Comparison of ENCODE assay signal across 8 cellular contexts in the genomic region with DNA sequence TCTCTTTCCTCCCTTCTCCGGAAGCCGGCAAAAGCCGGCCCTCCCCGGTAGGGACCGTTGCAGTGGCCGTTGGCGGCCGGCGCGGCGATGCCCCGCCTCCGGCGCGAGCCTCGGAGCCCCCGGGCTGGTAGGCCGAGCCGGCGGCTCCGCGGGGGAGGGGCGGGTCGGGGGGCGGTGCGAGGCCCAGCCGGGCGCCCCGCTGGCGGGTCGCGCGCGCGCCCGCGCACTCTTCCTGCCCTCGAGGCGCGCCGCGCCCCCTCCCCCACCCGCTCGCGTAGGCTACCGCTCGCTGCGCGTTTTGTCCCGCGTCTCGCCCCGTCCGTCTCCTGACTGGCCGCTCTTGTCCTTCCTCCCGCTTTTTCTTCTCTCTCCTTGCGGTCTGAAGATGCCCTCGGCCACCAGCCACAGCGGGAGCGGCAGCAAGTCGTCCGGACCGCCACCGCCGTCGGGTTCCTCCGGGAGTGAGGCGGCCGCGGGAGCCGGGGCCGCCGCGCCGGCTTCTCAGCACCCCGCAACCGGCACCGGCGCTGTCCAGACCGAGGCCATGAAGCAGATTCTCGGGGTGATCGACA. TPM values are rescaled to one million over a fixed set of nuclear protein-coding genes. Genes with fewer than 3 reads are reported as not detected.
DNase-seq lines count a peak whose midpoint lies in the region; ATAC-seq and TF ChIP-seq lines count a peak whose summit lies in the region.

No MANE protein-coding gene starts in this region.

- peak overlapping the region; percentile 99 for H3K4me3 Mint-ChIP-seq in type B pancreatic cell

- TF ChIP-seq POLR2A in NB4 (IDR thresholded peaks at IDR 0.05; ENCODE audit: extremely low read depth, insufficient read length) (peak; percentile 73), heart left ventricle (IDR thresholded peaks at IDR 0.05) (peak in 1 of 2 donors; percentile 37)

- intact Hi-C loops in heart left ventricle (cut with DNase I), result loop anchor here in 8 of 10 donors (2.0 to 10.0 kb wide), 8 partner anchors 50 to 890 kb away; partner anchors contain the start of genes NAT10 (in 5 of the 8), ABTB2 (in 2 of the 8) and CSTF3 (in 1 of the 8)
- intact Hi-C loops in posterior cingulate gyrus (cut with DNase I), result loop anchor here (5.0 kb wide), 2 partner anchors 55 to 305 kb away; partner anchors contain the start of gene ABTB2

- POLR2A ChIA-PET in GM10248 (lab: Yijun Ruan, JAX), result interaction anchor here (0.6 to 1.0 kb wide), 4 partner anchors 8 to 550 kb away, joined by 3 to 4 read pairs (median 3); partner anchors contain the start of gene NAT10

- no peaks in the 10 kb centered on the region for H3K27me3 ChIP-seq in adipocyte (replicated peaks; ENCODE audit: control insufficient read depth, insufficient read depth, low read length)
- no peaks in the 10 kb centered on the region for H3K27me3 ChIP-seq in heart left ventricle

- peaks cover 19% of the 10 kb centered on the region for H3K36me3 Mint-ChIP-seq in type B pancreatic cell

- no peaks in the 10 kb centered on the region for H3K9me3 Mint-ChIP-seq in type B pancreatic cell

- no peaks in the 10 kb centered on the region for H3K27me3 Mint-ChIP-seq in type B pancreatic cell

- H3K36me3 ChIP-seq in adipocyte (ENCODE audit: control insufficient read depth, insufficient read depth, low read length, severe bottlenecking) (peaks cover 16% of the 10 kb centered on the region), heart left ventricle (peaks cover 0 to 27% (median 15%) of the 10 kb centered on the region in 9 donors)

- peak overlapping the region; percentile 99 for H3K9ac ChIP-seq in adipocyte (ENCODE audit: low read length)

- ATAC-seq in heart left ventricle, result peak; percentile 66 to 88 (median 81)

- H3K27ac Mint-ChIP-seq in type B pancreatic cell, result peak overlapping the region; percentile 97

- CTCF ChIA-PET in GM10248 (lab: Yijun Ruan, JAX), result interaction anchor here (1.1 to 2.3 kb wide), 5 partner anchors 11 to 123 kb away, joined by 4 to 8 read pairs (median 6); no protein-coding TSS in a partner anchor

- DNase-seq in GM10248 (ENCODE audit: extremely low spot score), result peak; percentile 94
- DNase-seq in HFF-Myc (ENCODE audit: extremely low read depth, low read depth), result no peak
- DNase-seq in NB4 (ENCODE audit: low read depth), result peak; percentile 92
- DNase-seq in SW 1271 (lab: John Stamatoyannopoulos, UW), result peak; percentile 69 to 78
- peak; percentile 95 for DNase-seq in adipocyte (ENCODE audit: low read depth)
- peak; percentile 93 to 96 (median 95) for DNase-seq in heart left ventricle
- peak; percentile 79 to 98 (median 85) for DNase-seq in posterior cingulate gyrus
- peak; percentile 93 for DNase-seq in type B pancreatic cell (ENCODE audit: extremely low spot score, unreplicated experiment)

- peaks cover 25% of the 10 kb centered on the region for H3K4me1 Mint-ChIP-seq in type B pancreatic cell (ENCODE audit: unreplicated experiment)

- H3K4me3 ChIP-seq in HFF-Myc (replicated peaks; ENCODE audit: low read depth, low read length), result peak overlapping the region; percentile 95
- peak overlapping the region; percentile 86 for H3K4me3 ChIP-seq in NB4 (ENCODE audit: low read depth, low read length)
- H3K4me3 ChIP-seq in adipocyte (ENCODE audit: low read length), result peak overlapping the region; percentile 96
- H3K4me3 ChIP-seq in heart left ventricle, result peak overlapping the region; percentile 90 to 99 (median 94)

- peak overlapping the region; percentile 96 to 100 (median 99) for H3K27ac ChIP-seq in heart left ventricle

- H3K4me1 ChIP-seq in adipocyte (ENCODE audit: control insufficient read depth, insufficient read depth, low read length) (peaks cover 44% of the 10 kb centered on the region), heart left ventricle (peaks cover 0 to 52% (median 43%) of the 10 kb centered on the region in 12 donors)

- TF ChIP-seq CTCF in GM10248 (IDR thresholded peaks at IDR 0.05; ENCODE audit: control extremely low read depth, extremely low read depth, low read depth, missing control alignments), result no peak
- no peak for TF ChIP-seq CTCF in HFF-Myc (IDR thresholded peaks at IDR 0.05; ENCODE audit: low read depth, low read length, missing control alignments)
- TF ChIP-seq CTCF in NB4 (IDR thresholded peaks at IDR 0.05; ENCODE audit: low read depth, low read length), result no peak
- peak in 1 of 12 donors; percentile 4 for TF ChIP-seq CTCF in heart left ventricle (IDR thresholded peaks at IDR 0.05)
- no peak for TF ChIP-seq CTCF in type B pancreatic cell (conservative IDR thresholded peaks at IDR 0.05)

- 0 to 1% (median 0%) methylated on average over 35 to 82 of the region's 82 CpGs for WGBS in heart left ventricle, 4 donors

- H3K9me3 ChIP-seq in adipocyte (ENCODE audit: control insufficient read depth, low read length) (no peaks in the 10 kb centered on the region), heart left ventricle (no peaks in the 10 kb centered on the region)

RNA-seq across cellular contexts. Expression of gene CAPRIN1, which starts 0.6 kb away (rescaled TPM):
- total RNA-seq in heart left ventricle (100 to 1,000 TPM in 7 of 9 donors, 10 to 100 TPM in 2; 94.2 to 134 (median 114) TPM), type B pancreatic cell (ENCODE audit: low replicate concordance) (218 and 277 TPM in 2 replicates)
- polyA plus RNA-seq in heart left ventricle, result 10 to 100 TPM; 35.4 to 55.4 TPM

RNA-seq across cellular contexts. Expression of gene NAT10, which starts 53.3 kb away (rescaled TPM):
- 10 to 100 TPM; 14.5 to 27.1 (median 21.2) TPM for total RNA-seq in heart left ventricle
- 10 to 100 TPM; 16.3 to 21.1 TPM for polyA plus RNA-seq in heart left ventricle
- total RNA-seq in type B pancreatic cell (ENCODE audit: low replicate concordance), result 46.9 and 63.5 TPM in 2 replicates
